Comparison of ENCODE assay signal across 9 cellular contexts in genomic region chr17:34580685-34581445, GRCh38. TPM values are rescaled to one million over a fixed set of nuclear protein-coding genes. Genes with fewer than 3 reads are reported as not detected.
DNase-seq lines count a peak whose midpoint lies in the region; TF ChIP-seq lines count a peak whose summit lies in the region.
"Had no signal": no experiment of that assay in that cellular context is flagged by ENCODE, and none has a peak within 500 bp of the region (broad histone marks: within the 10 kb centered on the region; RNA-seq: fewer than 3 reads in every experiment).

No MANE protein-coding gene starts in this region.

- peaks cover 14% of the 10 kb centered on the region for H3K4me1 Mint-ChIP-seq in activated CD4-positive, alpha-beta T cell treated with anti-CD3 and anti-CD28 coated beads, Interleukin-2, amount 10 ng/mL, durations not matched to agents 7 days and 5 days
- peaks cover 5% of the 10 kb centered on the region for H3K4me1 Mint-ChIP-seq in activated CD4-positive, alpha-beta T cell treated with anti-CD3 and anti-CD28 coated beads, Interleukin-2, amount 10 ng/mL, durations not matched to agents 24 days and 14 days
- H3K4me1 Mint-ChIP-seq in activated CD4-positive, alpha-beta memory T cell treated with anti-CD3 and anti-CD28 coated beads, Interleukin-2, amount 10 ng/mL, durations not matched to agents 7 days and 5 days, result peaks cover 10% of the 10 kb centered on the region

- H3K4me3 Mint-ChIP-seq in activated CD4-positive, alpha-beta T cell treated with anti-CD3 and anti-CD28 coated beads, Interleukin-2, amount 10 ng/mL, durations not matched to agents 7 days and 5 days, result peak overlapping the region; percentile 7
- H3K4me3 Mint-ChIP-seq in activated CD4-positive, alpha-beta T cell treated with anti-CD3 and anti-CD28 coated beads, Interleukin-2, amount 10 ng/mL, durations not matched to agents 24 days and 14 days, result no peak overlapping the region
- peak overlapping the region; percentile 21 for H3K4me3 Mint-ChIP-seq in activated CD4-positive, alpha-beta memory T cell treated with anti-CD3 and anti-CD28 coated beads, Interleukin-2, amount 10 ng/mL, durations not matched to agents 7 days and 5 days

- peaks cover 87% of the 10 kb centered on the region for H3K27me3 Mint-ChIP-seq in activated CD4-positive, alpha-beta T cell treated with anti-CD3 and anti-CD28 coated beads, Interleukin-2, amount 10 ng/mL, durations not matched to agents 7 days and 5 days
- H3K27me3 Mint-ChIP-seq in activated CD4-positive, alpha-beta T cell treated with anti-CD3 and anti-CD28 coated beads, Interleukin-2, amount 10 ng/mL, durations not matched to agents 24 days and 14 days, result peaks cover 76% of the 10 kb centered on the region
- H3K27me3 Mint-ChIP-seq in activated CD4-positive, alpha-beta memory T cell treated with anti-CD3 and anti-CD28 coated beads, Interleukin-2, amount 10 ng/mL, durations not matched to agents 7 days and 5 days, result peaks cover 85% of the 10 kb centered on the region

- no peaks in the 10 kb centered on the region for H3K9me3 ChIP-seq in suprapubic skin

- peaks cover 37% of the 10 kb centered on the region for H3K4me1 ChIP-seq in suprapubic skin

- no peak overlapping the region for H3K27ac ChIP-seq in suprapubic skin

- no peak overlapping the region for H3K27ac Mint-ChIP-seq in activated CD4-positive, alpha-beta T cell treated with anti-CD3 and anti-CD28 coated beads, Interleukin-2, amount 10 ng/mL, durations not matched to agents 7 days and 5 days
- no peak overlapping the region for H3K27ac Mint-ChIP-seq in activated CD4-positive, alpha-beta T cell treated with anti-CD3 and anti-CD28 coated beads, Interleukin-2, amount 10 ng/mL, durations not matched to agents 24 days and 14 days
- H3K27ac Mint-ChIP-seq in activated CD4-positive, alpha-beta memory T cell treated with anti-CD3 and anti-CD28 coated beads, Interleukin-2, amount 10 ng/mL, durations not matched to agents 7 days and 5 days, result no peak overlapping the region

- no peaks in the 10 kb centered on the region for H3K36me3 ChIP-seq in suprapubic skin

- WGBS in suprapubic skin, result 5% methylated on average over 4 of the region's 71 CpGs

- DNase-seq in activated CD4-positive, alpha-beta T cell treated with anti-CD3 and anti-CD28 coated beads, Interleukin-2, amount 10 ng/mL, durations not matched to agents 7 days and 5 days, result no peak
- no peak for DNase-seq in activated CD4-positive, alpha-beta T cell treated with anti-CD3 and anti-CD28 coated beads, Interleukin-2, amount 10 ng/mL, durations not matched to agents 24 days and 14 days
- DNase-seq in activated CD4-positive, alpha-beta memory T cell treated with anti-CD3 and anti-CD28 coated beads, Interleukin-2, amount 10 ng/mL, durations not matched to agents 7 days and 5 days, result no peak
- DNase-seq in left kidney (ENCODE audit: low read depth, low spot score) (peak; percentile 60), suprapubic skin (ENCODE audit: low spot score in 2 of 2) (no peak), NCI-H2196 treated with DMSO at 0.1 percent for 48 hours (lab: John Stamatoyannopoulos, UW; ENCODE audit: unreplicated experiment) (no peak), cerebellar cortex (ENCODE audit: low spot score) (no peak), MV-4-11 (lab: John Stamatoyannopoulos, UW) (no peak)

- H3K4me3 ChIP-seq in suprapubic skin, result peak overlapping the region; percentile 57

- peaks cover 99% of the 10 kb centered on the region for H3K27me3 ChIP-seq in suprapubic skin

- TF ChIP-seq EP300 in suprapubic skin (IDR thresholded peaks at IDR 0.05), result no peak

- intact Hi-C loops in activated CD4-positive, alpha-beta T cell treated with anti-CD3 and anti-CD28 coated beads, Interleukin-2, amount 10 ng/mL, durations not matched to agents 24 days and 14 days (cut with micrococcal nuclease), result no loop called here

- POLR2A ChIA-PET in activated CD4-positive, alpha-beta T cell treated with anti-CD3 and anti-CD28 coated beads, Interleukin-2, amount 10 ng/mL, durations not matched to agents 7 days and 5 days (lab: Charles Lee), result no interaction called here
- POLR2A ChIA-PET in activated CD4-positive, alpha-beta memory T cell treated with anti-CD3 and anti-CD28 coated beads, Interleukin-2, amount 10 ng/mL, durations not matched to agents 7 days and 5 days (lab: Charles Lee), result no interaction called here

- H3K9me3 Mint-ChIP-seq in activated CD4-positive, alpha-beta T cell treated with anti-CD3 and anti-CD28 coated beads, Interleukin-2, amount 10 ng/mL, durations not matched to agents 7 days and 5 days, result no peaks in the 10 kb centered on the region
- H3K9me3 Mint-ChIP-seq in activated CD4-positive, alpha-beta T cell treated with anti-CD3 and anti-CD28 coated beads, Interleukin-2, amount 10 ng/mL, durations not matched to agents 24 days and 14 days, result no peaks in the 10 kb centered on the region
- H3K9me3 Mint-ChIP-seq in activated CD4-positive, alpha-beta memory T cell treated with anti-CD3 and anti-CD28 coated beads, Interleukin-2, amount 10 ng/mL, durations not matched to agents 7 days and 5 days, result no peaks in the 10 kb centered on the region

- no peaks in the 10 kb centered on the region for H3K36me3 Mint-ChIP-seq in activated CD4-positive, alpha-beta T cell treated with anti-CD3 and anti-CD28 coated beads, Interleukin-2, amount 10 ng/mL, durations not matched to agents 7 days and 5 days (ENCODE audit: low read depth)
- no peaks in the 10 kb centered on the region for H3K36me3 Mint-ChIP-seq in activated CD4-positive, alpha-beta T cell treated with anti-CD3 and anti-CD28 coated beads, Interleukin-2, amount 10 ng/mL, durations not matched to agents 24 days and 14 days (ENCODE audit: low read depth)
- H3K36me3 Mint-ChIP-seq in activated CD4-positive, alpha-beta memory T cell treated with anti-CD3 and anti-CD28 coated beads, Interleukin-2, amount 10 ng/mL, durations not matched to agents 7 days and 5 days (ENCODE audit: low read depth), result no peaks in the 10 kb centered on the region

- CTCF ChIA-PET in activated CD4-positive, alpha-beta T cell treated with anti-CD3 and anti-CD28 coated beads, Interleukin-2, amount 10 ng/mL, durations not matched to agents 7 days and 5 days (lab: Charles Lee), result interaction anchor here (1.6 kb wide), 1 partner anchor 14 kb away, joined by 3 read pairs; no protein-coding TSS in a partner anchor
- CTCF ChIA-PET in activated CD4-positive, alpha-beta memory T cell treated with anti-CD3 and anti-CD28 coated beads, Interleukin-2, amount 10 ng/mL, durations not matched to agents 7 days and 5 days (lab: Charles Lee), result no interaction called here

- no peak for TF ChIP-seq CTCF in suprapubic skin (IDR thresholded peaks at IDR 0.05)

- TF ChIP-seq POLR2A in suprapubic skin (IDR thresholded peaks at IDR 0.05), result no peak

RNA-seq across cellular contexts. Expression of gene TMEM132E, which starts 1.5 kb away (rescaled TPM):
- not detected for total RNA-seq in activated CD4-positive, alpha-beta T cell treated with anti-CD3 and anti-CD28 coated beads, Interleukin-2, amount 10 ng/mL, durations not matched to agents 7 days and 5 days
- not detected in 2 replicates for total RNA-seq in activated CD4-positive, alpha-beta T cell treated with anti-CD3 and anti-CD28 coated beads, Interleukin-2, amount 10 ng/mL, durations not matched to agents 24 days and 14 days
- total RNA-seq in activated CD4-positive, alpha-beta memory T cell treated with anti-CD3 and anti-CD28 coated beads, Interleukin-2, amount 10 ng/mL, durations not matched to agents 7 days and 5 days, result not detected
- under 1 TPM in 1 of 4 donors, not detected in 3; 0.08 TPM for total RNA-seq in suprapubic skin
- total RNA-seq: glomerular endothelial cell had no signal
